1 cellular context compared by ENCODE assay signal in the genomic region with DNA sequence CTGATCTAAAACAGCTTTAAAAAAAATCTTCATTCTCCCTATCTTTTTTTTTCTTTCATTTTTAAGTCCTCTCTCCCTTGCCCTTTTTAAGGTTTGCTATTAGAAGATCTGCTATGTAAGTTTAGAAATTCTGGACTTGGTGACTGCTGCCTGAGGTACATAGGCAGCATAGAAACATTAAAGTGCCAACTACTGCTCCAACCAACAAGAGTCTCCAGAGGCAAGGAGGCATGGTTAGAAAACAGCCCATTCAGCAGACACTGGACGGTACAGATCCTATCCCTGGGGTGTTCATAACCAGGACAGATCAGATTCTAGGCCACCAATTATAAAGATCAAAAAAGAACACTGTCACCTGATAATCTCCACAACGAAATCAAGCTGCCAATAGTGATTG.
TF ChIP-seq lines count a peak whose summit lies in the region.

No MANE protein-coding gene starts in this region.

TF ChIP-seq in IMR-90, 13 proteins besides CTCF, POLR2A, EP300 and RAD21 (continued from another document):
- TF ChIP-seq RFX5 (IDR thresholded peaks at IDR 0.05; ENCODE audit: low read depth, low read length) (no peak), SMC3 (IDR thresholded peaks at IDR 0.05; ENCODE audit: low read depth, low read length) (no peak), CEBPB (IDR thresholded peaks at IDR 0.05; ENCODE audit: low read depth, low read length) (no peak), NFE2L2 (IDR thresholded peaks at IDR 0.05; ENCODE audit: low read depth, low read length) (no peak), FOS (IDR thresholded peaks at IDR 0.05; ENCODE audit: low read depth, low read length) (no peak), RCOR1 (IDR thresholded peaks at IDR 0.05; ENCODE audit: insufficient replicate concordance, low read length) (no peak), MXI1 (IDR thresholded peaks at IDR 0.05; ENCODE audit: borderline replicate concordance, low read depth, low read length) (no peak), MAZ (IDR thresholded peaks at IDR 0.05; ENCODE audit: borderline replicate concordance, low read depth, low read length) (no peak)
- TF ChIP-seq, protein P1, sequence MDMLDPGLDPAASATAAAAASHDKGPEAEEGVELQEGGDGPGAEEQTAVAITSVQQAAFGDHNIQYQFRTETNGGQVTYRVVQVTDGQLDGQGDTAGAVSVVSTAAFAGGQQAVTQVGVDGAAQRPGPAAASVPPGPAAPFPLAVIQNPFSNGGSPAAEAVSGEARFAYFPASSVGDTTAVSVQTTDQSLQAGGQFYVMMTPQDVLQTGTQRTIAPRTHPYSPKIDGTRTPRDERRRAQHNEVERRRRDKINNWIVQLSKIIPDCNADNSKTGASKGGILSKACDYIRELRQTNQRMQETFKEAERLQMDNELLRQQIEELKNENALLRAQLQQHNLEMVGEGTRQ (IDR thresholded peaks at IDR 0.05; ENCODE audit: low read depth, low read length) = no peak
- TF ChIP-seq, protein P2, sequence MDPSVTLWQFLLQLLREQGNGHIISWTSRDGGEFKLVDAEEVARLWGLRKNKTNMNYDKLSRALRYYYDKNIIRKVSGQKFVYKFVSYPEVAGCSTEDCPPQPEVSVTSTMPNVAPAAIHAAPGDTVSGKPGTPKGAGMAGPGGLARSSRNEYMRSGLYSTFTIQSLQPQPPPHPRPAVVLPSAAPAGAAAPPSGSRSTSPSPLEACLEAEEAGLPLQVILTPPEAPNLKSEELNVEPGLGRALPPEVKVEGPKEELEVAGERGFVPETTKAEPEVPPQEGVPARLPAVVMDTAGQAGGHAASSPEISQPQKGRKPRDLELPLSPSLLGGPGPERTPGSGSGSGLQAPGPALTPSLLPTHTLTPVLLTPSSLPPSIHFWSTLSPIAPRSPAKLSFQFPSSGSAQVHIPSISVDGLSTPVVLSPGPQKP (IDR thresholded peaks at IDR 0.05; ENCODE audit: borderline replicate concordance, low read depth, low read length) = no peak
TF ChIP-seq in IMR-90: peak in this region for 0.
